Comparison of ENCODE assay signal across 1 cellular context in the genomic region with DNA sequence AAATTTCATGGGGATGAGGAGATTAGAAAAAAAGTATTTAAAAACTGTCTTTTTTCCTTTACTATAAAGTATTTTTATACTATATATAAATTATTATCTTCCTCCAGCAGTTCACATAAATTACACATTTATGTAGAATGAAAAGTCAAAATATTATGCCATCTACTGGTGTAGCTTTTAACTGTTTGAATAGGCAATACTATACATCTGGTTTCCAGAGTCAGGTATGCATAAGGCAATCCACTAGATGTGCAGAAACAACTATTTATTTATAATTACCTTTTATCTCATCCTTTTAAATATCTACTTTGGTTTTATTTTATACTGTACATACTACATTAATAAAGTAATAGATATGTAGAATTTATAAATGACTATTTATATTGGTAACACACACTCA.
TF ChIP-seq lines count a peak whose summit lies in the region.

No MANE protein-coding gene starts in this region.

TF ChIP-seq in A549, 52 proteins besides CTCF, POLR2A, EP300 and RAD21:
- TF ChIP-seq SMC3 (IDR thresholded peaks at IDR 0.05): peak; percentile 44; the same call in 2 of the 3 replicates
